In genomic region chr1:54294846-54295245, GRCh38 we compare ENCODE assay signal across 16 cellular contexts.
A peak's percentile ranks its signal among the peaks of the same experiment; 100 is the strongest.
DNase-seq lines count a peak whose midpoint lies in the region; ATAC-seq lines count a peak whose summit lies in the region.
"Had no signal": no experiment of that assay in that cellular context is flagged by ENCODE, and none has a peak within 500 bp of the region (broad histone marks: within the 10 kb centered on the region; RNA-seq: fewer than 3 reads in every experiment).

No MANE protein-coding gene starts in this region.

- H3K4me3 Mint-ChIP-seq in activated T-helper 1 cell treated with anti-CD3 and anti-CD28 coated beads, Interleukin-12 subunit alpha, Interleukin-12 subunit beta, Interleukin-2, Interleukin-4 antibody, amounts not matched to agents 30 ng/mL and 10 ng/mL and 1 ng/mL, durations not matched to agents 14 hours and 24 hours and 36 hours = no peak overlapping the region
- H3K4me3 Mint-ChIP-seq in immature natural killer cell = peak overlapping the region in 2 of 5 donors; percentile 23 to 59

- H3K4me3 ChIP-seq in MG63 = no peak overlapping the region
- H3K4me3 ChIP-seq: psoas muscle had no signal

- peak overlapping the region; percentile 18 for H3K27ac Mint-ChIP-seq in activated T-helper 1 cell treated with anti-CD3 and anti-CD28 coated beads, Interleukin-12 subunit alpha, Interleukin-12 subunit beta, Interleukin-2, Interleukin-4 antibody, amounts not matched to agents 30 ng/mL and 10 ng/mL and 1 ng/mL, durations not matched to agents 14 hours and 24 hours and 36 hours
- H3K27ac Mint-ChIP-seq in immature natural killer cell = peak overlapping the region; percentile 57 to 81 (median 68)

- H3K36me3 Mint-ChIP-seq in activated T-helper 1 cell treated with anti-CD3 and anti-CD28 coated beads, Interleukin-12 subunit alpha, Interleukin-12 subunit beta, Interleukin-2, Interleukin-4 antibody, amounts not matched to agents 30 ng/mL and 10 ng/mL and 1 ng/mL, durations not matched to agents 14 hours and 24 hours and 36 hours (ENCODE audit: low read depth) = peaks cover 2% of the 10 kb centered on the region
- H3K36me3 Mint-ChIP-seq in immature natural killer cell = no peaks in the 10 kb centered on the region
- H3K36me3 Mint-ChIP-seq: CD4-positive, CD25-positive, alpha-beta regulatory T cell had no signal

- intact Hi-C loops in activated T-helper 1 cell treated with anti-CD3 and anti-CD28 coated beads, Interleukin-12 subunit alpha, Interleukin-12 subunit beta, Interleukin-2, Interleukin-4 antibody, amounts not matched to agents 30 ng/mL and 10 ng/mL and 1 ng/mL, durations not matched to agents 14 hours and 24 hours and 36 hours (cut with micrococcal nuclease) = no loop called here

- no peaks in the 10 kb centered on the region for H3K36me3 ChIP-seq in MG63

- no peak for ATAC-seq in HG02678 (IDR thresholded peaks at IDR 0.05; ENCODE audit: unreplicated experiment)
- ATAC-seq: foreskin keratinocyte, psoas muscle had no signal

- DNase-seq in EL (peak; percentile 38), immature natural killer cell (no peak), substantia nigra (lab: John Stamatoyannopoulos, UW) (no peak), MG63 (no peak), DMS79 (lab: John Stamatoyannopoulos, UW) (no peak)
- DNase-seq in activated T-helper 1 cell treated with anti-CD3 and anti-CD28 coated beads, Interleukin-12 subunit alpha, Interleukin-12 subunit beta, Interleukin-2, Interleukin-4 antibody, amounts not matched to agents 30 ng/mL and 10 ng/mL and 1 ng/mL, durations not matched to agents 14 hours and 24 hours and 36 hours (ENCODE audit: low spot score) = no peak
- DNase-seq: activated T-cell treated with anti-CD3 and anti-CD28 coated beads for 4 hours; amygdala; CD4-positive, CD25-positive, alpha-beta regulatory T cell; foreskin keratinocyte; GF-D8; NCI-H1417; NCI-H446 treated with DMSO at 0.1 percent for 48 hours; psoas muscle; SIG-M5 had no signal

- no peaks in the 10 kb centered on the region for H3K9me3 Mint-ChIP-seq in activated T-helper 1 cell treated with anti-CD3 and anti-CD28 coated beads, Interleukin-12 subunit alpha, Interleukin-12 subunit beta, Interleukin-2, Interleukin-4 antibody, amounts not matched to agents 30 ng/mL and 10 ng/mL and 1 ng/mL, durations not matched to agents 14 hours and 24 hours and 36 hours
- H3K9me3 Mint-ChIP-seq in immature natural killer cell = no peaks in the 10 kb centered on the region
- H3K9me3 Mint-ChIP-seq: CD4-positive, CD25-positive, alpha-beta regulatory T cell had no signal

- peak overlapping the region; percentile 73 for H3K27ac ChIP-seq in substantia nigra (ENCODE audit: low read depth, low read length, poor library complexity, severe bottlenecking)
- H3K27ac ChIP-seq: foreskin keratinocyte, psoas muscle had no signal

- H3K27me3 Mint-ChIP-seq in activated T-helper 1 cell treated with anti-CD3 and anti-CD28 coated beads, Interleukin-12 subunit alpha, Interleukin-12 subunit beta, Interleukin-2, Interleukin-4 antibody, amounts not matched to agents 30 ng/mL and 10 ng/mL and 1 ng/mL, durations not matched to agents 14 hours and 24 hours and 36 hours (ENCODE audit: insufficient read depth) = no peaks in the 10 kb centered on the region
- peaks cover 0 to 3% (median 0%) of the 10 kb centered on the region in 3 donors for H3K27me3 Mint-ChIP-seq in immature natural killer cell (ENCODE audit: low read depth in 3 of 3)
- H3K27me3 Mint-ChIP-seq: CD4-positive, CD25-positive, alpha-beta regulatory T cell had no signal

- H3K4me1 Mint-ChIP-seq in activated T-helper 1 cell treated with anti-CD3 and anti-CD28 coated beads, Interleukin-12 subunit alpha, Interleukin-12 subunit beta, Interleukin-2, Interleukin-4 antibody, amounts not matched to agents 30 ng/mL and 10 ng/mL and 1 ng/mL, durations not matched to agents 14 hours and 24 hours and 36 hours (ENCODE audit: low read depth) = peaks cover 80% of the 10 kb centered on the region
- H3K4me1 Mint-ChIP-seq in immature natural killer cell = peaks cover 96 to 98% of the 10 kb centered on the region in 2 donors

- no peaks in the 10 kb centered on the region for H3K9me3 ChIP-seq in MG63
- H3K9me3 ChIP-seq: psoas muscle had no signal

- no peaks in the 10 kb centered on the region for H3K27me3 ChIP-seq in MG63
- H3K27me3 ChIP-seq: foreskin keratinocyte had no signal
